In genomic region chr6:71419954-71420692, GRCh38 we compare ENCODE assay signal across 8 cellular contexts.
DNase-seq lines count a peak whose midpoint lies in the region; ATAC-seq and TF ChIP-seq lines count a peak whose summit lies in the region.

No MANE protein-coding gene starts in this region.

- DNase-seq in MG63 (peak; percentile 46), medulla oblongata (ENCODE audit: extremely low spot score) (peak; percentile 62), thyroid gland (peak; percentile 52 to 59), 8988T (no peak)
- DNase-seq in activated CD8-positive, alpha-beta memory T cell treated with anti-CD3 and anti-CD28 coated beads for 24 hours = no peak

- H3K36me3 ChIP-seq in ES-I3 (ENCODE audit: insufficient read depth, low read length) (peaks cover 12% of the 10 kb centered on the region; the same call in 1 of the 2 replicates), MG63 (peaks cover 16% of the 10 kb centered on the region), ectodermal cell (ENCODE audit: control insufficient read depth, insufficient read depth, low read length) (no peaks in the 10 kb centered on the region), thyroid gland (peaks cover 7 to 13% of the 10 kb centered on the region in 2 donors)

- peak overlapping the region; percentile 67 for H3K27ac ChIP-seq in ectodermal cell (ENCODE audit: insufficient read depth, low read depth, low read length, poor library complexity, severe bottlenecking)
- peak overlapping the region; percentile 93 to 99 (median 96) for H3K27ac ChIP-seq in thyroid gland

- H3K9ac ChIP-seq in ES-I3 (ENCODE audit: low read depth, low read length) = peak overlapping the region; percentile 97

- H3K9me3 ChIP-seq in ES-I3 (ENCODE audit: control insufficient read depth, insufficient read depth, low read length) (no peaks in the 10 kb centered on the region), MG63 (no peaks in the 10 kb centered on the region), ectodermal cell (ENCODE audit: control insufficient read depth, low read length) (no peaks in the 10 kb centered on the region), thyroid gland (no peaks in the 10 kb centered on the region)

- WGBS in ectodermal cell, 2 experiments = 0% methylated on average over 100 of the region's 100 CpGs
- 0 to 1% methylated on average over 17 to 25 of the region's 100 CpGs for WGBS in thyroid gland, 2 donors

- no peaks in the 10 kb centered on the region for H3K27me3 ChIP-seq in MG63
- peaks cover 21% of the 10 kb centered on the region for H3K27me3 ChIP-seq in ectodermal cell (ENCODE audit: control insufficient read depth, insufficient read depth, low read length, poor library complexity, severe bottlenecking)
- H3K27me3 ChIP-seq in thyroid gland = no peaks in the 10 kb centered on the region

- H3K4me3 ChIP-seq in MG63 (peak overlapping the region; percentile 87), ectodermal cell (ENCODE audit: insufficient read depth, low read depth, low read length) (peak overlapping the region; percentile 71), thyroid gland (replicated peaks in 1 of 3) (peak overlapping the region; percentile 82 to 96 (median 88))

- intact Hi-C loops in thyroid gland (cut with DNase I) = no loop called here

- ATAC-seq in GM21423 (IDR thresholded peaks at IDR 0.05; ENCODE audit: unreplicated experiment) = peak; percentile 33

- H3K4me1 ChIP-seq in ES-I3 (ENCODE audit: insufficient read depth, low read length) (no peaks in the 10 kb centered on the region; the same call in 1 of the 2 replicates), ectodermal cell (ENCODE audit: control insufficient read depth, insufficient read depth, low read length) (no peaks in the 10 kb centered on the region), thyroid gland (peaks cover 16 to 24% of the 10 kb centered on the region in 2 donors)

- peak in 4 of 6 experiments; percentile 10 to 39 (median 22) for TF ChIP-seq CTCF in thyroid gland (IDR thresholded peaks at IDR 0.05)

- TF ChIP-seq POLR2A in thyroid gland (IDR thresholded peaks at IDR 0.05) = peak in 1 of 2 donors; percentile 48

Comparison
In these comparisons a context has a peak if more than half of its experiments do, and no peak if none do; other contexts are left out.
1. DNase-seq: peak in MG63 (single experiment), medulla oblongata (single experiment) and thyroid gland (2 of 2); none in activated CD8-positive, alpha-beta memory T cell treated with anti-CD3 and anti-CD28 coated beads for 24 hours (single experiment) and 8988T (single experiment).
2. Peak in every context shown above with its lines, with median percentiles within 50 percentile points of each other: H3K4me3 ChIP-seq.